Comparison of ENCODE assay signal across 17 cellular contexts in the genomic region with DNA sequence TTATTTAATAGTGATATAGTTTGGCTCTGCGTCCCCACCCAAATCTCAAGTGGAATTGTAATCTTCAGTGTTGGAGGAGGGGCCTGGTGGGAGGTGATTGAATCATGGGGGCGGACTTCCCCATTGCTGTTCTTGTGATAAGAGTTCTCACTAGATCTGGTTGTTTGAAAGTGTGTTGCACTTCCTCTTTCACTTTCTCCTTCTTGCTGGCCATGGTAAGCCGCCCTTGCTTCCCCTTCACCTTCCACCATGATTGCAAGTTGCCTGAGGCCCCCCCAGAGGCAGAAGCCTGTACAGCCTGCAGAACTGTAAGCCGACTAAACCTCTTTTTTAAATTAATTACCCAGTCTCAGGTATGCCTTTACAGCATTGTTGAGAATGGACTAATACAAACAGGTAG.
DNase-seq lines count a peak whose midpoint lies in the region; ATAC-seq lines count a peak whose summit lies in the region.
"Had no signal": no experiment of that assay in that cellular context is flagged by ENCODE, and none has a peak within 500 bp of the region (broad histone marks: within the 10 kb centered on the region; RNA-seq: fewer than 3 reads in every experiment).

No MANE protein-coding gene starts in this region.

- no peaks in the 10 kb centered on the region for H3K27me3 ChIP-seq in naive thymus-derived CD4-positive, alpha-beta T cell (ENCODE audit: control insufficient read depth in 2 of 2, insufficient read depth in 2 of 2, low read length in 2 of 2)
- H3K27me3 ChIP-seq: ovary, SJSA1, thyroid gland had no signal

- no peak for ATAC-seq in activated T-cell treated with anti-CD3 and anti-CD28 coated beads, Interleukin-2, amount 50 U/mL, for 4 hours
- ATAC-seq in HG03103 (IDR thresholded peaks at IDR 0.05; ENCODE audit: low read depth, unreplicated experiment) (peak; percentile 70), naive B cell (ENCODE audit: low read depth in 2 of 2) (peak; percentile 92 to 93)
- no peak for ATAC-seq in naive thymus-derived CD4-positive, alpha-beta T cell

- POLR2A ChIA-PET in naive thymus-derived CD4-positive, alpha-beta T cell (lab: Charles Lee) = no interaction called here

- CTCF ChIA-PET in naive thymus-derived CD4-positive, alpha-beta T cell (lab: Charles Lee) = no interaction called here

- no peak overlapping the region for H3K4me3 ChIP-seq in naive thymus-derived CD4-positive, alpha-beta T cell (ENCODE audit: low read length)
- H3K4me3 ChIP-seq: GM23248, ovary, SJSA1, thyroid gland had no signal

- H3K4me3 Mint-ChIP-seq in activated T-cell treated with anti-CD3 and anti-CD28 coated beads, Interleukin-2, amount 50 U/mL, for 4 hours = peak overlapping the region; percentile 25
- peak overlapping the region in 2 of 8 donors; percentile 15 to 18 for H3K4me3 Mint-ChIP-seq in naive B cell
- peak overlapping the region in 5 of 10 donors; percentile 3 to 57 (median 28) for H3K4me3 Mint-ChIP-seq in naive thymus-derived CD4-positive, alpha-beta T cell
- H3K4me3 Mint-ChIP-seq: mesothelial cell of epicardium had no signal

- DNase-seq in activated T-cell treated with anti-CD3 and anti-CD28 coated beads, Interleukin-2, amount 50 U/mL, for 4 hours = no peak
- DNase-seq in activated T-cell treated with anti-CD3 and anti-CD28 coated beads, Interleukin-2, amount 50 U/mL, for 48 hours = no peak
- DNase-seq in OCI-M1 (lab: John Stamatoyannopoulos, UW) = peak; percentile 91
- DNase-seq in naive B cell = peak; percentile 19
- DNase-seq in stimulated activated CD4-positive, alpha-beta T cell treated with anti-CD3 and anti-CD28 coated beads, Interleukin-4, amount 100 ng/mL, for 24 hours = no peak
- no peak for DNase-seq in naive thymus-derived CD4-positive, alpha-beta T cell
- no peak for DNase-seq in NCI-H128 (lab: John Stamatoyannopoulos, UW; ENCODE audit: unreplicated experiment)
- DNase-seq: Calu3, GM23248, NCI-H1105 treated with DMSO at 0.1 percent for 48 hours, NCI-H524, ovary, thyroid gland, WERI-Rb-1 had no signal

- no peaks in the 10 kb centered on the region for H3K27me3 Mint-ChIP-seq in activated T-cell treated with anti-CD3 and anti-CD28 coated beads, Interleukin-2, amount 50 U/mL, for 4 hours (ENCODE audit: low read depth)
- no peaks in the 10 kb centered on the region for H3K27me3 Mint-ChIP-seq in naive B cell
- peaks cover 0 to 17% (median 3%) of the 10 kb centered on the region in 5 donors for H3K27me3 Mint-ChIP-seq in naive thymus-derived CD4-positive, alpha-beta T cell

- no peaks in the 10 kb centered on the region for H3K36me3 ChIP-seq in naive thymus-derived CD4-positive, alpha-beta T cell (ENCODE audit: control insufficient read depth in 2 of 3, insufficient read depth in 3 of 3, low read length in 3 of 3)
- H3K36me3 ChIP-seq: ovary, SJSA1, thyroid gland, WERI-Rb-1 had no signal

- H3K36me3 Mint-ChIP-seq in activated T-cell treated with anti-CD3 and anti-CD28 coated beads, Interleukin-2, amount 50 U/mL, for 4 hours (ENCODE audit: insufficient read depth) = no peaks in the 10 kb centered on the region
- peaks cover 10 to 19% of the 10 kb centered on the region in 2 donors for H3K36me3 Mint-ChIP-seq in naive B cell
- H3K36me3 Mint-ChIP-seq in naive thymus-derived CD4-positive, alpha-beta T cell = peaks cover 0 to 10% (median 0%) of the 10 kb centered on the region in 5 donors
- H3K36me3 Mint-ChIP-seq: mesothelial cell of epicardium had no signal

- H3K4me1 Mint-ChIP-seq in activated T-cell treated with anti-CD3 and anti-CD28 coated beads, Interleukin-2, amount 50 U/mL, for 4 hours (ENCODE audit: low read depth) = peaks cover 8% of the 10 kb centered on the region
- peaks cover 10 to 11% (median 11%) of the 10 kb centered on the region in 3 donors for H3K4me1 Mint-ChIP-seq in naive B cell
- peaks cover 0 to 11% (median 9%) of the 10 kb centered on the region in 7 donors for H3K4me1 Mint-ChIP-seq in naive thymus-derived CD4-positive, alpha-beta T cell

- intact Hi-C loops in naive thymus-derived CD4-positive, alpha-beta T cell (cut with micrococcal nuclease) = no loop called here

- H3K9me3 Mint-ChIP-seq in activated T-cell treated with anti-CD3 and anti-CD28 coated beads, Interleukin-2, amount 50 U/mL, for 4 hours = no peaks in the 10 kb centered on the region
- H3K9me3 Mint-ChIP-seq in naive B cell = peaks cover 9 to 51% (median 15%) of the 10 kb centered on the region in 7 donors
- H3K9me3 Mint-ChIP-seq in naive thymus-derived CD4-positive, alpha-beta T cell = peaks cover 0 to 13% (median 2%) of the 10 kb centered on the region in 11 donors

- H3K27ac ChIP-seq in naive thymus-derived CD4-positive, alpha-beta T cell (ENCODE audit: low read depth, low read length) = no peak overlapping the region
- H3K27ac ChIP-seq: GM23248, ovary, SJSA1, thyroid gland, WERI-Rb-1 had no signal

- H3K4me1 ChIP-seq in naive thymus-derived CD4-positive, alpha-beta T cell (ENCODE audit: control insufficient read depth in 2 of 2, insufficient read depth in 2 of 2, low read length in 2 of 2) = no peaks in the 10 kb centered on the region
- H3K4me1 ChIP-seq: SJSA1, thyroid gland had no signal

- no peaks in the 10 kb centered on the region for H3K9me3 ChIP-seq in naive thymus-derived CD4-positive, alpha-beta T cell (ENCODE audit: control insufficient read depth in 2 of 3, low read length in 3 of 3)
- H3K9me3 ChIP-seq: ovary, SJSA1, thyroid gland had no signal

- H3K27ac Mint-ChIP-seq in naive B cell = peak overlapping the region in 5 of 6 donors; percentile 55 to 90 (median 75)
- H3K27ac Mint-ChIP-seq in naive thymus-derived CD4-positive, alpha-beta T cell = no peak overlapping the region
- H3K27ac Mint-ChIP-seq: mesothelial cell of epicardium had no signal

Comparison
In these comparisons a context has a peak if more than half of its experiments do, and no peak if none do; other contexts are left out.
1. ATAC-seq: peak in HG03103 (single experiment) and naive B cell (2 of 2); none in activated T-cell treated with anti-CD3 and anti-CD28 coated beads, Interleukin-2, amount 50 U/mL, for 4 hours (0 of 2) and naive thymus-derived CD4-positive, alpha-beta T cell (single experiment).
2. DNase-seq: peak in OCI-M1 (single experiment) and naive B cell (single experiment); none in activated T-cell treated with anti-CD3 and anti-CD28 coated beads, Interleukin-2, amount 50 U/mL, for 4 hours (single experiment), activated T-cell treated with anti-CD3 and anti-CD28 coated beads, Interleukin-2, amount 50 U/mL, for 48 hours (0 of 2), stimulated activated CD4-positive, alpha-beta T cell treated with anti-CD3 and anti-CD28 coated beads, Interleukin-4, amount 100 ng/mL, for 24 hours (single experiment), naive thymus-derived CD4-positive, alpha-beta T cell (0 of 9) and NCI-H128 (single experiment).
3. H3K27ac Mint-ChIP-seq: peak in naive B cell (5 of 6); none in naive thymus-derived CD4-positive, alpha-beta T cell (0 of 9).